11 cellular contexts compared by ENCODE assay signal in genomic region chr11:5550440-5551095, GRCh38. TPM values are rescaled to one million over a fixed set of nuclear protein-coding genes. Genes with fewer than 3 reads are reported as not detected.
A peak's percentile ranks its signal among the peaks of the same experiment; 100 is the strongest.
DNase-seq lines count a peak whose midpoint lies in the region; ATAC-seq and TF ChIP-seq lines count a peak whose summit lies in the region.
"Had no signal": no experiment of that assay in that cellular context is flagged by ENCODE, and none has a peak within 500 bp of the region (broad histone marks: within the 10 kb centered on the region; RNA-seq: fewer than 3 reads in every experiment).

No MANE protein-coding gene starts in this region.

- intact Hi-C loops in CD14-positive monocyte (cut with micrococcal nuclease): no loop called here

- H3K9me3 Mint-ChIP-seq in CD14-positive monocyte: peaks cover 0 to 3% (median 0%) of the 10 kb centered on the region in 7 donors

- H3K36me3 Mint-ChIP-seq in CD14-positive monocyte: no peaks in the 10 kb centered on the region

- DNase-seq in AG20443 (ENCODE audit: low spot score) (peak; percentile 50), fibroblast of gingiva (ENCODE audit: low read depth) (peak; percentile 9), ureter (ENCODE audit: low spot score) (no peak), CD14-positive monocyte (ENCODE audit: low spot score) (no peak), CD1c-positive myeloid dendritic cell (ENCODE audit: extremely low spot score) (no peak)
- no peak for DNase-seq in activated CD8-positive, alpha-beta memory T cell treated with anti-CD3 and anti-CD28 coated beads for 24 hours
- DNase-seq: naive thymus-derived CD8-positive, alpha-beta T cell; NCI-H1694 had no signal

- H3K27ac Mint-ChIP-seq in CD14-positive monocyte: no peak overlapping the region
- H3K27ac Mint-ChIP-seq: naive thymus-derived CD8-positive, alpha-beta T cell had no signal

- peaks cover 0 to 2% (median 0%) of the 10 kb centered on the region in 3 donors for H3K27me3 Mint-ChIP-seq in CD14-positive monocyte (ENCODE audit: low read depth in 3 of 3)

- H3K4me3 Mint-ChIP-seq in CD14-positive monocyte: no peak overlapping the region
- H3K4me3 Mint-ChIP-seq: naive thymus-derived CD8-positive, alpha-beta T cell had no signal

- ATAC-seq in GM21447 (IDR thresholded peaks at IDR 0.05; ENCODE audit: unreplicated experiment): peak; percentile 65
- ATAC-seq in HG03575 (IDR thresholded peaks at IDR 0.05; ENCODE audit: extremely low read depth, insufficient number of reproducible peaks, low FRiP score, unreplicated experiment): peak; percentile 73
- ATAC-seq: naive thymus-derived CD8-positive, alpha-beta T cell had no signal

- no peaks in the 10 kb centered on the region for H3K4me1 Mint-ChIP-seq in CD14-positive monocyte

- TF ChIP-seq CTCF in CD14-positive monocyte (IDR thresholded peaks at IDR 0.05): no peak

RNA-seq across cellular contexts. Expression of gene OR52H1, which starts 2.2 kb away (rescaled TPM):
- total RNA-seq in ureter: 0.73 TPM
- polyA plus RNA-seq in CD14-positive monocyte: not detected
- total RNA-seq: naive thymus-derived CD8-positive, alpha-beta T cell had no signal
- polyA plus RNA-seq: naive thymus-derived CD8-positive, alpha-beta T cell had no signal

RNA-seq across cellular contexts. Expression of gene OR52B6, which starts 30.1 kb away (rescaled TPM):
- total RNA-seq in ureter: not detected
- not detected for polyA plus RNA-seq in CD14-positive monocyte
- total RNA-seq: frontal cortex; naive thymus-derived CD8-positive, alpha-beta T cell had no signal
- polyA plus RNA-seq: naive thymus-derived CD8-positive, alpha-beta T cell had no signal

RNA-seq across cellular contexts. Expression of gene UBQLNL, which starts 34.1 kb away (rescaled TPM):
- 1.4 TPM for total RNA-seq in ureter
- not detected for polyA plus RNA-seq in CD14-positive monocyte
- polyA plus RNA-seq: naive thymus-derived CD8-positive, alpha-beta T cell had no signal

RNA-seq across cellular contexts. Expression of gene UBQLN3, which starts 40.8 kb away (rescaled TPM):
- 0.70 TPM for total RNA-seq in ureter
- polyA plus RNA-seq in CD14-positive monocyte: not detected
- polyA plus RNA-seq: naive thymus-derived CD8-positive, alpha-beta T cell had no signal

RNA-seq across cellular contexts. Expression of gene TRIM6, which starts 45.9 kb away (rescaled TPM):
- 13.5 TPM for total RNA-seq in ureter
- polyA plus RNA-seq in CD14-positive monocyte: under 1 TPM; 0.15 to 0.44 TPM
- total RNA-seq: naive thymus-derived CD8-positive, alpha-beta T cell had no signal
- polyA plus RNA-seq: naive thymus-derived CD8-positive, alpha-beta T cell had no signal

Comparison
In these comparisons a context has a peak if more than half of its experiments do, and no peak if none do; other contexts are left out.
1. DNase-seq: peak in AG20443 (single experiment) and fibroblast of gingiva (single experiment); none in activated CD8-positive, alpha-beta memory T cell treated with anti-CD3 and anti-CD28 coated beads for 24 hours (single experiment), ureter (single experiment), CD14-positive monocyte (single experiment) and CD1c-positive myeloid dendritic cell (single experiment).